Comparison of ENCODE assay signal across 2 cellular contexts in the genomic region with DNA sequence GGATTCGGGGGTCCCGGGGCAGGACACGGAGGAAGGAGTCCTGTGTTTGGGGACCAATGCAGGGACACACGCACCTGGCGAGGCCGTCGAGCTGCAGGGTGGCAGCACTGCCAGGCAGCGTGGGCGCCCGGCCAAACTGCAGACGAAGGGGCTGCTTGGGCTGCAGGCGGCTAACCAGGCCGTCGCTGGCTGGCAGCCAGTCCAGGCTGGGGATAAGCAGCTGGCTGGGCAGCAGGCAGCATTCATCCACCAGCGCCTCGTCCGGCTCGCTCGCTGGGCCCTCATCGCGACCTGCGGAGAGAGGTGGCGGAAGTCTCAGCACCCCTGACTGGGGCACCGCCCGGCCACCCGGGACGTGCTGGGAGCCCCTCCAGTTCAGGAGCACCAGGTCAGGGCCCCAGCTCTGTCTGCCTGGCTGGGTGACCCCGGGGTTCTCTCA.
A peak's percentile ranks its signal among the peaks of the same experiment; 100 is the strongest.
TF ChIP-seq lines count a peak whose summit lies in the region.

No MANE protein-coding gene starts in this region.

TF ChIP-seq in SK-N-SH, 30 proteins besides CTCF, POLR2A, EP300 and RAD21 (continued from another document):
- TF ChIP-seq, protein P1, sequence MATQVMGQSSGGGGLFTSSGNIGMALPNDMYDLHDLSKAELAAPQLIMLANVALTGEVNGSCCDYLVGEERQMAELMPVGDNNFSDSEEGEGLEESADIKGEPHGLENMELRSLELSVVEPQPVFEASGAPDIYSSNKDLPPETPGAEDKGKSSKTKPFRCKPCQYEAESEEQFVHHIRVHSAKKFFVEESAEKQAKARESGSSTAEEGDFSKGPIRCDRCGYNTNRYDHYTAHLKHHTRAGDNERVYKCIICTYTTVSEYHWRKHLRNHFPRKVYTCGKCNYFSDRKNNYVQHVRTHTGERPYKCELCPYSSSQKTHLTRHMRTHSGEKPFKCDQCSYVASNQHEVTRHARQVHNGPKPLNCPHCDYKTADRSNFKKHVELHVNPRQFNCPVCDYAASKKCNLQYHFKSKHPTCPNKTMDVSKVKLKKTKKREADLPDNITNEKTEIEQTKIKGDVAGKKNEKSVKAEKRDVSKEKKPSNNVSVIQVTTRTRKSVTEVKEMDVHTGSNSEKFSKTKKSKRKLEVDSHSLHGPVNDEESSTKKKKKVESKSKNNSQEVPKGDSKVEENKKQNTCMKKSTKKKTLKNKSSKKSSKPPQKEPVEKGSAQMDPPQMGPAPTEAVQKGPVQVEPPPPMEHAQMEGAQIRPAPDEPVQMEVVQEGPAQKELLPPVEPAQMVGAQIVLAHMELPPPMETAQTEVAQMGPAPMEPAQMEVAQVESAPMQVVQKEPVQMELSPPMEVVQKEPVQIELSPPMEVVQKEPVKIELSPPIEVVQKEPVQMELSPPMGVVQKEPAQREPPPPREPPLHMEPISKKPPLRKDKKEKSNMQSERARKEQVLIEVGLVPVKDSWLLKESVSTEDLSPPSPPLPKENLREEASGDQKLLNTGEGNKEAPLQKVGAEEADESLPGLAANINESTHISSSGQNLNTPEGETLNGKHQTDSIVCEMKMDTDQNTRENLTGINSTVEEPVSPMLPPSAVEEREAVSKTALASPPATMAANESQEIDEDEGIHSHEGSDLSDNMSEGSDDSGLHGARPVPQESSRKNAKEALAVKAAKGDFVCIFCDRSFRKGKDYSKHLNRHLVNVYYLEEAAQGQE (IDR thresholded peaks at IDR 0.05; ENCODE audit: low read depth, low read length) = no peak
- no peak for TF ChIP-seq ELF1 (IDR thresholded peaks at IDR 0.05)
- no peak for TF ChIP-seq GATA2 (CRISPR knock-in tag; IDR thresholded peaks at IDR 0.05)
- TF ChIP-seq SMC3 (IDR thresholded peaks at IDR 0.05; ENCODE audit: low read depth, low read length) = peak; percentile 7; the same call in 1 of the 2 replicates
- TF ChIP-seq JUND (IDR thresholded peaks at IDR 0.05) = no peak

TF ChIP-seq in SK-N-SH treated with all-trans-retinoic acid at 6 μM for 48 hours, 23 proteins besides CTCF, POLR2A, EP300 and RAD21 (continued from another document):
- TF ChIP-seq, protein P2, sequence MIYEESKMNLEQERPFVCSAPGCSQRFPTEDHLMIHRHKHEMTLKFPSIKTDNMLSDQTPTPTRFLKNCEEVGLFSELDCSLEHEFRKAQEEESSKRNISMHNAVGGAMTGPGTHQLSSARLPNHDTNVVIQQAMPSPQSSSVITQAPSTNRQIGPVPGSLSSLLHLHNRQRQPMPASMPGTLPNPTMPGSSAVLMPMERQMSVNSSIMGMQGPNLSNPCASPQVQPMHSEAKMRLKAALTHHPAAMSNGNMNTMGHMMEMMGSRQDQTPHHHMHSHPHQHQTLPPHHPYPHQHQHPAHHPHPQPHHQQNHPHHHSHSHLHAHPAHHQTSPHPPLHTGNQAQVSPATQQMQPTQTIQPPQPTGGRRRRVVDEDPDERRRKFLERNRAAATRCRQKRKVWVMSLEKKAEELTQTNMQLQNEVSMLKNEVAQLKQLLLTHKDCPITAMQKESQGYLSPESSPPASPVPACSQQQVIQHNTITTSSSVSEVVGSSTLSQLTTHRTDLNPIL (CRISPR knock-in tag; IDR thresholded peaks at IDR 0.05; ENCODE audit: low read depth) = no peak
- TF ChIP-seq ZFP30 (CRISPR knock-in tag; IDR thresholded peaks at IDR 0.05) (no peak), ARNTL (CRISPR knock-in tag; IDR thresholded peaks at IDR 0.05; ENCODE audit: borderline replicate concordance, low read depth) (no peak), ISL1 (CRISPR knock-in tag; IDR thresholded peaks at IDR 0.05) (no peak)
